1 cellular context compared by ENCODE assay signal in genomic region chr11:57638005-57638760, GRCh38.
TF ChIP-seq lines count a peak whose summit lies in the region.

No MANE protein-coding gene starts in this region.

TF ChIP-seq in HEK293, 187 proteins besides CTCF, POLR2A, EP300 and RAD21 (continued from another document and continues in another):
- TF ChIP-seq ZNF148 (tag by site-specific recombination; IDR thresholded peaks at IDR 0.05; ENCODE audit: borderline replicate concordance) (no peak), ZNF354C (tag by site-specific recombination; IDR thresholded peaks at IDR 0.05; ENCODE audit: borderline replicate concordance, low read depth) (no peak), ZNF266 (tag by site-specific recombination; IDR thresholded peaks at IDR 0.05; ENCODE audit: low read depth) (no peak), KLF16 (tag by site-specific recombination; IDR thresholded peaks at IDR 0.05) (no peak; the same call in 1 of the 2 replicates), ZNF670 (tag by site-specific recombination; IDR thresholded peaks at IDR 0.05; ENCODE audit: low read depth) (no peak), ZNF600 (tag by site-specific recombination; IDR thresholded peaks at IDR 0.05) (no peak), IKZF3 (tag by site-specific recombination; IDR thresholded peaks at IDR 0.05) (peak; percentile 69), ZBTB17 (tag by site-specific recombination; IDR thresholded peaks at IDR 0.05) (peak; percentile 32; the same call in 1 of the 2 replicates), PBX3 (CRISPR knock-in tag; IDR thresholded peaks at IDR 0.05) (no peak), ZNF501 (tag by site-specific recombination; IDR thresholded peaks at IDR 0.05) (no peak; the same call in 1 of the 2 replicates), ZNF654 (tag by site-specific recombination; IDR thresholded peaks at IDR 0.05; ENCODE audit: low read depth) (no peak), ZNF701 (tag by site-specific recombination; IDR thresholded peaks at IDR 0.05) (no peak), AEBP2 (tag by site-specific recombination; IDR thresholded peaks at IDR 0.05; ENCODE audit: borderline replicate concordance) (no peak), GLI4 (tag by site-specific recombination; IDR thresholded peaks at IDR 0.05) (no peak), SCRT1 (tag by site-specific recombination; IDR thresholded peaks at IDR 0.05; ENCODE audit: borderline replicate concordance) (no peak), PRDM6 (tag by site-specific recombination; IDR thresholded peaks at IDR 0.05) (no peak), ZBTB1 (tag by site-specific recombination; IDR thresholded peaks at IDR 0.05) (no peak), ZNF433 (tag by site-specific recombination; IDR thresholded peaks at IDR 0.05; ENCODE audit: low read depth) (no peak), ZNF10 (tag by site-specific recombination; IDR thresholded peaks at IDR 0.05) (no peak), ZNF133 (tag by site-specific recombination; IDR thresholded peaks at IDR 0.05) (no peak), ZNF76 (tag by site-specific recombination; IDR thresholded peaks at IDR 0.05; ENCODE audit: borderline replicate concordance, low read depth) (no peak; the same call in 1 of the 2 replicates), ZFP41 (tag by site-specific recombination; IDR thresholded peaks at IDR 0.05; ENCODE audit: borderline replicate concordance) (no peak), ZBTB7A (tag by site-specific recombination; IDR thresholded peaks at IDR 0.05; ENCODE audit: low read depth) (no peak), ZNF394 (tag by site-specific recombination; IDR thresholded peaks at IDR 0.05; ENCODE audit: borderline replicate concordance) (no peak), ZNF664 (tag by site-specific recombination; IDR thresholded peaks at IDR 0.05) (no peak), ZNF768 (tag by site-specific recombination; IDR thresholded peaks at IDR 0.05) (no peak), ZNF792 (tag by site-specific recombination; IDR thresholded peaks at IDR 0.05) (no peak), EGR2 (tag by site-specific recombination; IDR thresholded peaks at IDR 0.05; ENCODE audit: low read depth) (no peak), ZNF426 (tag by site-specific recombination; IDR thresholded peaks at IDR 0.05) (no peak), ZNF510 (tag by site-specific recombination; IDR thresholded peaks at IDR 0.05; ENCODE audit: insufficient replicate concordance) (no peak), ZFP69B (tag by site-specific recombination; IDR thresholded peaks at IDR 0.05) (no peak), KLF10 (tag by site-specific recombination; IDR thresholded peaks at IDR 0.05) (peak; percentile 77), ZNF324 (tag by site-specific recombination; IDR thresholded peaks at IDR 0.05) (no peak), ZNF416 (tag by site-specific recombination; IDR thresholded peaks at IDR 0.05) (no peak), ZNF341 (tag by site-specific recombination; IDR thresholded peaks at IDR 0.05; ENCODE audit: low read depth) (peak; percentile 100), ZBTB48 (tag by site-specific recombination; IDR thresholded peaks at IDR 0.05) (no peak), GLIS1 (tag by site-specific recombination; IDR thresholded peaks at IDR 0.05) (no peak), ZNF335 (tag by site-specific recombination; conservative IDR thresholded peaks at IDR 0.05) (peak; percentile 24; the same call in 1 of the 2 replicates), ZNF621 (tag by site-specific recombination; IDR thresholded peaks at IDR 0.05) (no peak), ZNF514 (tag by site-specific recombination; IDR thresholded peaks at IDR 0.05) (no peak), ZBTB20 (tag by site-specific recombination; IDR thresholded peaks at IDR 0.05) (peak; percentile 69), WT1 (tag by site-specific recombination; IDR thresholded peaks at IDR 0.05) (no peak; the same call in 1 of the 2 replicates), TCF7L2 (IDR thresholded peaks at IDR 0.05; ENCODE audit: borderline replicate concordance, low read depth, low read length) (no peak), ZNF473 (tag by site-specific recombination; IDR thresholded peaks at IDR 0.05) (no peak), ZNF580 (tag by site-specific recombination; IDR thresholded peaks at IDR 0.05) (no peak), ZBTB44 (tag by site-specific recombination; IDR thresholded peaks at IDR 0.05) (no peak)
- TF ChIP-seq, protein P1, sequence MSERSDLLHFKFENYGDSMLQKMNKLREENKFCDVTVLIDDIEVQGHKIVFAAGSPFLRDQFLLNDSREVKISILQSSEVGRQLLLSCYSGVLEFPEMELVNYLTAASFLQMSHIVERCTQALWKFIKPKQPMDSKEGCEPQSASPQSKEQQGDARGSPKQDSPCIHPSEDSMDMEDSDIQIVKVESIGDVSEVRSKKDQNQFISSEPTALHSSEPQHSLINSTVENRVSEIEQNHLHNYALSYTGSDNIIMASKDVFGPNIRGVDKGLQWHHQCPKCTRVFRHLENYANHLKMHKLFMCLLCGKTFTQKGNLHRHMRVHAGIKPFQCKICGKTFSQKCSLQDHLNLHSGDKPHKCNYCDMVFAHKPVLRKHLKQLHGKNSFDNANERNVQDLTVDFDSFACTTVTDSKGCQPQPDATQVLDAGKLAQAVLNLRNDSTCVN (tag by site-specific recombination; optimal IDR thresholded peaks at IDR 0.05): peak; percentile 17
- TF ChIP-seq, protein P2, sequence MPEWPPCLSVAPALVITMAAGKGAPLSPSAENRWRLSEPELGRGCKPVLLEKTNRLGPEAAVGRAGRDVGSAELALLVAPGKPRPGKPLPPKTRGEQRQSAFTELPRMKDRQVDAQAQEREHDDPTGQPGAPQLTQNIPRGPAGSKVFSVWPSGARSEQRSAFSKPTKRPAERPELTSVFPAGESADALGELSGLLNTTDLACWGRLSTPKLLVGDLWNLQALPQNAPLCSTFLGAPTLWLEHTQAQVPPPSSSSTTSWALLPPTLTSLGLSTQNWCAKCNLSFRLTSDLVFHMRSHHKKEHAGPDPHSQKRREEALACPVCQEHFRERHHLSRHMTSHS (tag by site-specific recombination; IDR thresholded peaks at IDR 0.05): no peak
- TF ChIP-seq, protein P3, sequence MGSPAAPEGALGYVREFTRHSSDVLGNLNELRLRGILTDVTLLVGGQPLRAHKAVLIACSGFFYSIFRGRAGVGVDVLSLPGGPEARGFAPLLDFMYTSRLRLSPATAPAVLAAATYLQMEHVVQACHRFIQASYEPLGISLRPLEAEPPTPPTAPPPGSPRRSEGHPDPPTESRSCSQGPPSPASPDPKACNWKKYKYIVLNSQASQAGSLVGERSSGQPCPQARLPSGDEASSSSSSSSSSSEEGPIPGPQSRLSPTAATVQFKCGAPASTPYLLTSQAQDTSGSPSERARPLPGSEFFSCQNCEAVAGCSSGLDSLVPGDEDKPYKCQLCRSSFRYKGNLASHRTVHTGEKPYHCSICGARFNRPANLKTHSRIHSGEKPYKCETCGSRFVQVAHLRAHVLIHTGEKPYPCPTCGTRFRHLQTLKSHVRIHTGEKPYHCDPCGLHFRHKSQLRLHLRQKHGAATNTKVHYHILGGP (tag by site-specific recombination; IDR thresholded peaks at IDR 0.05): no peak
- TF ChIP-seq, protein P4, sequence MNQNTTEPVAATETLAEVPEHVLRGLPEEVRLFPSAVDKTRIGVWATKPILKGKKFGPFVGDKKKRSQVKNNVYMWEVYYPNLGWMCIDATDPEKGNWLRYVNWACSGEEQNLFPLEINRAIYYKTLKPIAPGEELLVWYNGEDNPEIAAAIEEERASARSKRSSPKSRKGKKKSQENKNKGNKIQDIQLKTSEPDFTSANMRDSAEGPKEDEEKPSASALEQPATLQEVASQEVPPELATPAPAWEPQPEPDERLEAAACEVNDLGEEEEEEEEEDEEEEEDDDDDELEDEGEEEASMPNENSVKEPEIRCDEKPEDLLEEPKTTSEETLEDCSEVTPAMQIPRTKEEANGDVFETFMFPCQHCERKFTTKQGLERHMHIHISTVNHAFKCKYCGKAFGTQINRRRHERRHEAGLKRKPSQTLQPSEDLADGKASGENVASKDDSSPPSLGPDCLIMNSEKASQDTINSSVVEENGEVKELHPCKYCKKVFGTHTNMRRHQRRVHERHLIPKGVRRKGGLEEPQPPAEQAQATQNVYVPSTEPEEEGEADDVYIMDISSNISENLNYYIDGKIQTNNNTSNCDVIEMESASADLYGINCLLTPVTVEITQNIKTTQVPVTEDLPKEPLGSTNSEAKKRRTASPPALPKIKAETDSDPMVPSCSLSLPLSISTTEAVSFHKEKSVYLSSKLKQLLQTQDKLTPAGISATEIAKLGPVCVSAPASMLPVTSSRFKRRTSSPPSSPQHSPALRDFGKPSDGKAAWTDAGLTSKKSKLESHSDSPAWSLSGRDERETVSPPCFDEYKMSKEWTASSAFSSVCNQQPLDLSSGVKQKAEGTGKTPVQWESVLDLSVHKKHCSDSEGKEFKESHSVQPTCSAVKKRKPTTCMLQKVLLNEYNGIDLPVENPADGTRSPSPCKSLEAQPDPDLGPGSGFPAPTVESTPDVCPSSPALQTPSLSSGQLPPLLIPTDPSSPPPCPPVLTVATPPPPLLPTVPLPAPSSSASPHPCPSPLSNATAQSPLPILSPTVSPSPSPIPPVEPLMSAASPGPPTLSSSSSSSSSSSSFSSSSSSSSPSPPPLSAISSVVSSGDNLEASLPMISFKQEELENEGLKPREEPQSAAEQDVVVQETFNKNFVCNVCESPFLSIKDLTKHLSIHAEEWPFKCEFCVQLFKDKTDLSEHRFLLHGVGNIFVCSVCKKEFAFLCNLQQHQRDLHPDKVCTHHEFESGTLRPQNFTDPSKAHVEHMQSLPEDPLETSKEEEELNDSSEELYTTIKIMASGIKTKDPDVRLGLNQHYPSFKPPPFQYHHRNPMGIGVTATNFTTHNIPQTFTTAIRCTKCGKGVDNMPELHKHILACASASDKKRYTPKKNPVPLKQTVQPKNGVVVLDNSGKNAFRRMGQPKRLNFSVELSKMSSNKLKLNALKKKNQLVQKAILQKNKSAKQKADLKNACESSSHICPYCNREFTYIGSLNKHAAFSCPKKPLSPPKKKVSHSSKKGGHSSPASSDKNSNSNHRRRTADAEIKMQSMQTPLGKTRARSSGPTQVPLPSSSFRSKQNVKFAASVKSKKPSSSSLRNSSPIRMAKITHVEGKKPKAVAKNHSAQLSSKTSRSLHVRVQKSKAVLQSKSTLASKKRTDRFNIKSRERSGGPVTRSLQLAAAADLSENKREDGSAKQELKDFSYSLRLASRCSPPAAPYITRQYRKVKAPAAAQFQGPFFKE (tag by site-specific recombination; IDR thresholded peaks at IDR 0.05; ENCODE audit: borderline replicate concordance): no peak
